ENCODE assay signal across 11 cellular contexts in the genomic region with DNA sequence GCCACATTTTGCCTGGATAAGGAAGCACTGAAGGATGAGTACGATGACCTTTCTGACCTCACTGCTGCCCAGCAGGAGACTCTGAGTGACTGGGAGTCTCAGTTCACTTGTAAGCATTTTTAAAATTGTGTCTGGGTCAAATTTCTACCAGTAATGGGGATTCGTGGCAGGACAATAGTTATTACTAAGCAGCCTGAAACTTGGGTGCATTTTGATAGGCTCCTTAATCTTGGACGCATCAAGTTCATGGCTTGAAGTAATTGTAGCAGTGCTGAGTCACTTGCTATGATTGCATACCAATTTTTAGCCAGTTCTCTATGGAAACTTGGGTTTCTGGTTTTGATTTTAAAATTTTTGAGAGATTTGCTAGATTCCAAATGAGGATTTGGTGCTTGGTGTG. TPM values are rescaled to one million over a fixed set of nuclear protein-coding genes. Genes with fewer than 3 reads are reported as not detected.
DNase-seq lines count a peak whose midpoint lies in the region; ATAC-seq, FAIRE-seq and TF ChIP-seq lines count a peak whose summit lies in the region.
"Had no signal": no experiment of that assay in that cellular context is flagged by ENCODE, and none has a peak within 500 bp of the region (broad histone marks: within the 10 kb centered on the region; RNA-seq: fewer than 3 reads in every experiment).

No MANE protein-coding gene starts in this region.

- H3K27ac ChIP-seq in dorsolateral prefrontal cortex (peak overlapping the region in 50 of 59 donors; percentile 2 to 81 (median 59)), WERI-Rb-1 (no peak overlapping the region)

- ATAC-seq in HG02885 (IDR thresholded peaks at IDR 0.05; ENCODE audit: poor library complexity, unreplicated experiment) = no peak

- H3K36me3 Mint-ChIP-seq in neural crest cell (ENCODE audit: low read depth) = peaks cover 17% of the 10 kb centered on the region

- intact Hi-C loops in dorsolateral prefrontal cortex (cut with DNase I) = no loop called here

- DNase-seq in AG20443 (ENCODE audit: low spot score) (peak; percentile 59), NCI-H226 (peak; percentile 13), dorsolateral prefrontal cortex (no peak), neural crest cell (ENCODE audit: low read depth, low spot score) (no peak), WERI-Rb-1 (no peak), GM12892 (ENCODE audit: insufficient read length) (no peak), SK-N-DZ (ENCODE audit: low spot score) (no peak)
- DNase-seq: CD4-positive, alpha-beta memory T cell; NCI-H1694; occipital lobe had no signal

- H3K4me1 Mint-ChIP-seq in neural crest cell = peaks cover 36% of the 10 kb centered on the region

- H3K9me3 Mint-ChIP-seq in neural crest cell = no peaks in the 10 kb centered on the region

- H3K27me3 Mint-ChIP-seq in neural crest cell (ENCODE audit: low read depth) = no peaks in the 10 kb centered on the region
- H3K27me3 Mint-ChIP-seq: CD4-positive, alpha-beta memory T cell had no signal

- no peak for TF ChIP-seq POLR2A in GM12892 (IDR thresholded peaks at IDR 0.05; ENCODE audit: low read depth, low read length)

- peak overlapping the region; percentile 82 for H3K4me3 Mint-ChIP-seq in neural crest cell
- H3K4me3 Mint-ChIP-seq: CD4-positive, alpha-beta memory T cell had no signal

- no peak for TF ChIP-seq CTCF in dorsolateral prefrontal cortex (IDR thresholded peaks at IDR 0.05 in 54 of 56, conservative IDR thresholded peaks at IDR 0.05 in 2 of 56; ENCODE audit: low read depth in 1 of 56, partially characterized antibody in 56 of 56)
- no peak for TF ChIP-seq CTCF in neural crest cell (conservative IDR thresholded peaks at IDR 0.05)
- TF ChIP-seq CTCF in WERI-Rb-1 (IDR thresholded peaks at IDR 0.05; ENCODE audit: low read depth, low read length) = no peak

- no peaks in the 10 kb centered on the region for H3K9me3 ChIP-seq in WERI-Rb-1 (ENCODE audit: severe bottlenecking)

- peaks cover 18% of the 10 kb centered on the region for H3K36me3 ChIP-seq in WERI-Rb-1

- FAIRE-seq in GM12892 (lab: Jason Lieb, UNC) = no peak

- H3K27me3 ChIP-seq in dorsolateral prefrontal cortex (peaks cover 0 to 67% (median 6%) of the 10 kb centered on the region in 45 donors), WERI-Rb-1 (ENCODE audit: insufficient read depth, low read depth, severe bottlenecking) (no peaks in the 10 kb centered on the region)

- H3K27ac Mint-ChIP-seq in neural crest cell (ENCODE audit: unreplicated experiment) = peak overlapping the region; percentile 45

- H3K4me3 ChIP-seq in dorsolateral prefrontal cortex = peak overlapping the region in 12 of 59 donors; percentile 1 to 35 (median 14)
- no peak overlapping the region for H3K4me3 ChIP-seq in WERI-Rb-1 (ENCODE audit: low read depth, low read length)

RNA-seq across cellular contexts. Expression of a gene that starts 4.3 kb away (rescaled TPM):
- total RNA-seq in dorsolateral prefrontal cortex (100 to 1,000 TPM in 84 of 120 experiments, 10 to 100 TPM in 36; 40.9 to 169 (median 110) TPM), neural crest cell (202 and 210 TPM in 2 replicates)
- polyA plus RNA-seq in GM12892 (2012; ENCODE audit: missing spikeins) = 25.8 TPM
- 168 TPM in 2 replicates for polyA plus RNA-seq in SK-N-DZ (2014; cell fraction: cytosol; rRNA removed)
- polyA plus RNA-seq in SK-N-DZ (2014; cell fraction: nucleus; rRNA removed) = 66.1 and 71.1 TPM in 2 replicates

Comparison
In these comparisons a context has a peak if more than half of its experiments do, and no peak if none do; other contexts are left out.
1. DNase-seq: peak in AG20443 (single experiment) and NCI-H226 (single experiment); none in dorsolateral prefrontal cortex (0 of 10), neural crest cell (single experiment), WERI-Rb-1 (single experiment), GM12892 (single experiment) and SK-N-DZ (single experiment).